In genomic region chr17:38510424-38511125, GRCh38 we compare ENCODE assay signal across 1 cellular context.
TF ChIP-seq lines count a peak whose summit lies in the region.

No MANE protein-coding gene starts in this region.

TF ChIP-seq in H1, 55 proteins besides CTCF, POLR2A, EP300 and RAD21 (continued from another document):
- TF ChIP-seq ATF3 (IDR thresholded peaks at IDR 0.05; ENCODE audit: insufficient read depth, low read depth, low read length) (no peak), ZNF274 (IDR thresholded peaks at IDR 0.05; ENCODE audit: borderline replicate concordance, extremely low read depth, low read length) (no peak), RNF2 (IDR thresholded peaks at IDR 0.05; ENCODE audit: borderline replicate concordance, low read depth, low read length, missing control alignments, poor library complexity, severe bottlenecking) (no peak), TAF7 (optimal IDR thresholded peaks at IDR 0.05; ENCODE audit: borderline replicate concordance, low read depth, low read length) (no peak), FOSL1 (IDR thresholded peaks at IDR 0.05; ENCODE audit: insufficient read depth, low read depth, low read length) (no peak), EGR1 (IDR thresholded peaks at IDR 0.05; ENCODE audit: borderline replicate concordance, low read depth, low read length) (no peak), BCL11A (IDR thresholded peaks at IDR 0.05; ENCODE audit: low read depth in 2 of 2, low read length in 2 of 2) (no peak), SIX5 (IDR thresholded peaks at IDR 0.05; ENCODE audit: low read depth, low read length) (no peak), ATF2 (IDR thresholded peaks at IDR 0.05; ENCODE audit: low read length) (0 out of 2 replicates have a peak, but pooled peaks have one; percentile 24), CBX5 (IDR thresholded peaks at IDR 0.05; ENCODE audit: low read depth, low read length) (no peak), BACH1 (IDR thresholded peaks at IDR 0.05; ENCODE audit: low read length) (no peak), POU5F1 (IDR thresholded peaks at IDR 0.05; ENCODE audit: low read depth, low read length) (no peak), NRF1 (IDR thresholded peaks at IDR 0.05; ENCODE audit: low read depth, low read length) (no peak), CBX8 (IDR thresholded peaks at IDR 0.05; ENCODE audit: borderline replicate concordance, low read depth, low read length) (no peak), TAF1 (IDR thresholded peaks at IDR 0.05; ENCODE audit: low read depth, low read length) (no peak), MAX (IDR thresholded peaks at IDR 0.05) (no peak), TCF12 (IDR thresholded peaks at IDR 0.05; ENCODE audit: low read depth, low read length) (no peak), CEBPB (IDR thresholded peaks at IDR 0.05; ENCODE audit: low read depth, low read length) (no peak), RBBP5 (IDR thresholded peaks at IDR 0.05; ENCODE audit: borderline replicate concordance, low read depth, low read length) (no peak), HDAC2 (IDR thresholded peaks at IDR 0.05; ENCODE audit: borderline replicate concordance in 1 of 2, low read depth in 2 of 2, low read length in 2 of 2) (0 out of 4 replicates have a peak, but pooled peaks of 1 of the 2 experiments have one; percentile 44), GABPA (IDR thresholded peaks at IDR 0.05; ENCODE audit: borderline replicate concordance, insufficient read depth, low read length) (no peak; the same call in 1 of the 2 replicates), SP2 (IDR thresholded peaks at IDR 0.05; ENCODE audit: low read length) (no peak), BRCA1 (IDR thresholded peaks at IDR 0.05; ENCODE audit: low read depth, low read length) (no peak), MAFK (IDR thresholded peaks at IDR 0.05; ENCODE audit: low read depth, low read length) (no peak), KDM1A (IDR thresholded peaks at IDR 0.05; ENCODE audit: borderline replicate concordance, low read length) (no peak), KDM5A (IDR thresholded peaks at IDR 0.05; ENCODE audit: low read length) (no peak), CHD7 (IDR thresholded peaks at IDR 0.05; ENCODE audit: insufficient replicate concordance, low read length) (no peak), HDAC6 (IDR thresholded peaks at IDR 0.05; ENCODE audit: low read depth, low read length) (no peak), ASH2L (IDR thresholded peaks at IDR 0.05; ENCODE audit: low read length) (no peak), SUZ12 (IDR thresholded peaks at IDR 0.05; ENCODE audit: low read length) (no peak; the same call in 1 of the 2 replicates), POLR2AphosphoS5 (IDR thresholded peaks at IDR 0.05; ENCODE audit: low read depth, low read length) (peak; percentile 4; the same call in 1 of the 2 replicates), CREB1 (IDR thresholded peaks at IDR 0.05) (no peak; the same call in 1 of the 2 replicates), SIN3A (conservative IDR thresholded peaks at IDR 0.05 in 1 of 2, IDR thresholded peaks at IDR 0.05 in 1 of 2; ENCODE audit: low read depth in 1 of 2, low read length in 2 of 2) (0 out of 4 replicates have a peak, but pooled peaks of 1 of the 2 experiments have one; percentile 38), CTBP2 (IDR thresholded peaks at IDR 0.05; ENCODE audit: borderline replicate concordance, insufficient read depth, insufficient read length, low read length) (no peak), JUND (IDR thresholded peaks at IDR 0.05; ENCODE audit: low read length) (no peak), EZH2 (IDR thresholded peaks at IDR 0.05; ENCODE audit: low read depth, low read length, severe bottlenecking) (no peak)
